In genomic region chr10:103645141-103646054, GRCh38 we compare ENCODE assay signal across 9 cellular contexts.
DNase-seq lines count a peak whose midpoint lies in the region; ATAC-seq and TF ChIP-seq lines count a peak whose summit lies in the region.
"Had no signal": no experiment of that assay in that cellular context is flagged by ENCODE, and none has a peak within 500 bp of the region (broad histone marks: within the 10 kb centered on the region; RNA-seq: fewer than 3 reads in every experiment).

No MANE protein-coding gene starts in this region.

- DNase-seq in DMS 273 (lab: John Stamatoyannopoulos, UW; ENCODE audit: unreplicated experiment) (peak; percentile 33), DMS 273 treated with DMSO at 0.1 percent for 48 hours (lab: John Stamatoyannopoulos, UW) (no peak), choroid plexus epithelial cell (ENCODE audit: low read depth) (peak; percentile 92), mesothelial cell of epicardium (ENCODE audit: low spot score in 2 of 2, unreplicated experiment in 2 of 2) (no peak), activated gamma-delta T cell (lab: John Stamatoyannopoulos, UW) (no peak), H7 (no peak)
- DNase-seq in activated T-cell treated with anti-CD3 and anti-CD28 coated beads, Interleukin-2, amount 50 U/mL, for 4 hours: no peak
- DNase-seq: activated B cell treated with CpG ODN at 0.5 μM for 24 hours had no signal

- TF ChIP-seq CTCF in choroid plexus epithelial cell (conservative IDR thresholded peaks at IDR 0.05; ENCODE audit: low read depth, low read length) (no peak), mesothelial cell of epicardium (IDR thresholded peaks at IDR 0.05; ENCODE audit: unreplicated experiment) (no peak)

- no peaks in the 10 kb centered on the region for H3K9me3 Mint-ChIP-seq in mesothelial cell of epicardium
- no peaks in the 10 kb centered on the region for H3K9me3 Mint-ChIP-seq in activated T-cell treated with anti-CD3 and anti-CD28 coated beads, Interleukin-2, amount 50 U/mL, for 4 hours
- H3K9me3 Mint-ChIP-seq: activated B cell treated with CpG ODN at 0.5 μM for 24 hours had no signal

- no peak overlapping the region for H3K4me3 ChIP-seq in choroid plexus epithelial cell (ENCODE audit: low read depth, low read length)
- no peak overlapping the region for H3K4me3 ChIP-seq in H7 (ENCODE audit: insufficient read depth, low read depth, low read length)

- H3K4me3 Mint-ChIP-seq in mesothelial cell of epicardium: no peak overlapping the region
- no peak overlapping the region for H3K4me3 Mint-ChIP-seq in activated T-cell treated with anti-CD3 and anti-CD28 coated beads, Interleukin-2, amount 50 U/mL, for 4 hours
- H3K4me3 Mint-ChIP-seq: activated B cell treated with CpG ODN at 0.5 μM for 24 hours had no signal

- no peaks in the 10 kb centered on the region for H3K27me3 ChIP-seq in H7 (ENCODE audit: control insufficient read depth, insufficient read depth, low read length)

- no peak for ATAC-seq in activated T-cell treated with anti-CD3 and anti-CD28 coated beads, Interleukin-2, amount 50 U/mL, for 4 hours
- no peak for ATAC-seq in HG02763 (IDR thresholded peaks at IDR 0.05; ENCODE audit: unreplicated experiment)

- H3K27ac Mint-ChIP-seq in mesothelial cell of epicardium: peak overlapping the region; percentile 34
- H3K27ac Mint-ChIP-seq: activated B cell treated with CpG ODN at 0.5 μM for 24 hours had no signal

- H3K36me3 ChIP-seq in H7 (replicated peaks; ENCODE audit: control insufficient read depth, insufficient read depth, low read length): no peaks in the 10 kb centered on the region; the same call in 1 of the 2 replicates

- H3K4me1 Mint-ChIP-seq in mesothelial cell of epicardium: peaks cover 25% of the 10 kb centered on the region
- H3K4me1 Mint-ChIP-seq in activated T-cell treated with anti-CD3 and anti-CD28 coated beads, Interleukin-2, amount 50 U/mL, for 4 hours (ENCODE audit: low read depth): no peaks in the 10 kb centered on the region
- H3K4me1 Mint-ChIP-seq: activated B cell treated with CpG ODN at 0.5 μM for 24 hours had no signal

- H3K36me3 Mint-ChIP-seq in mesothelial cell of epicardium: peaks cover 6% of the 10 kb centered on the region
- H3K36me3 Mint-ChIP-seq in activated T-cell treated with anti-CD3 and anti-CD28 coated beads, Interleukin-2, amount 50 U/mL, for 4 hours (ENCODE audit: insufficient read depth): no peaks in the 10 kb centered on the region

- H3K27me3 Mint-ChIP-seq in mesothelial cell of epicardium (ENCODE audit: low read depth): no peaks in the 10 kb centered on the region
- H3K27me3 Mint-ChIP-seq in activated T-cell treated with anti-CD3 and anti-CD28 coated beads, Interleukin-2, amount 50 U/mL, for 4 hours (ENCODE audit: low read depth): no peaks in the 10 kb centered on the region
- H3K27me3 Mint-ChIP-seq: activated B cell treated with CpG ODN at 0.5 μM for 24 hours had no signal

Comparison
In these comparisons a context has a peak if more than half of its experiments do, and no peak if none do; other contexts are left out.
1. DNase-seq: peak in DMS 273 (single experiment) and choroid plexus epithelial cell (single experiment); none in DMS 273 treated with DMSO at 0.1 percent for 48 hours (single experiment), mesothelial cell of epicardium (0 of 2), activated T-cell treated with anti-CD3 and anti-CD28 coated beads, Interleukin-2, amount 50 U/mL, for 4 hours (single experiment), activated gamma-delta T cell (single experiment) and H7 (single experiment).